ENCODE assay signal across 15 cellular contexts in the genomic region with DNA sequence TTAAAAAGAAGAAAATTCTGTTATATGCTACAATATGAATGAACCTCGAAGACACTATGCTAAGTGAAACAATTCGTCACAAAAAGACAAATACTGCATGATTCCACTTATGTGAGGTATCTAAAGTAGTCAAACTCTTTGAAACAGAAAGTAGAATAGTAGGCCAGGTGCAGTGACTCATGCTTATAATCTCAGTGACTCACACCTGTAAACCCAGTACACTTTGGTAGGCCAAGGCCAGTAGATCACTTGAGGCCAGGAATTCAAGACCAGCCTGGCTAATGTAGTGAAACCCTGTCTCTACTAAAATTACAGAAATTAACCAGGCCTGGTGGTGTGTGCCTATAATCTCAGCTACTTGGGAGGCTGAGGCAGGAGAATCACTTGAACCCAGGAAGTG. TPM values are rescaled to one million over a fixed set of nuclear protein-coding genes. Genes with fewer than 3 reads are reported as not detected.
DNase-seq lines count a peak whose midpoint lies in the region; ATAC-seq and TF ChIP-seq lines count a peak whose summit lies in the region.
"Had no signal": no experiment of that assay in that cellular context is flagged by ENCODE, and none has a peak within 500 bp of the region (broad histone marks: within the 10 kb centered on the region; RNA-seq: fewer than 3 reads in every experiment).

No MANE protein-coding gene starts in this region.

- no peak for TF ChIP-seq POLR2A in breast epithelium (IDR thresholded peaks at IDR 0.05)

- peaks cover 11% of the 10 kb centered on the region for H3K27me3 Mint-ChIP-seq in MCF 10A (ENCODE audit: insufficient read depth, unreplicated experiment)
- peaks cover 30% of the 10 kb centered on the region in 2 donors for H3K27me3 Mint-ChIP-seq in CD4-positive, alpha-beta memory T cell

- no peaks in the 10 kb centered on the region for H3K36me3 Mint-ChIP-seq in MCF 10A (ENCODE audit: insufficient read depth, unreplicated experiment)
- H3K36me3 Mint-ChIP-seq in stimulated activated effector memory CD8-positive, alpha-beta T cell treated with anti-CD3 and anti-CD28 coated beads, Interleukin-12 subunit alpha, Interleukin-12 subunit beta, amount 100 ng/mL, for 72 hours, result no peaks in the 10 kb centered on the region
- H3K36me3 Mint-ChIP-seq in CD4-positive, alpha-beta memory T cell, result no peaks in the 10 kb centered on the region

- POLR2A ChIA-PET in MCF 10A (lab: Yijun Ruan, JAX), result interaction anchor here (0.8 kb wide), 1 partner anchor 68 kb away, joined by 4 read pairs; no protein-coding TSS in a partner anchor
- POLR2A ChIA-PET in CD4-positive, alpha-beta memory T cell (lab: Charles Lee; ENCODE audit: partially characterized antibody), result no interaction called here

- H3K9me3 Mint-ChIP-seq in MCF 10A (ENCODE audit: unreplicated experiment), result peaks cover 8% of the 10 kb centered on the region
- H3K9me3 Mint-ChIP-seq in stimulated activated effector memory CD8-positive, alpha-beta T cell treated with anti-CD3 and anti-CD28 coated beads, Interleukin-12 subunit alpha, Interleukin-12 subunit beta, amount 100 ng/mL, for 72 hours, result no peaks in the 10 kb centered on the region
- H3K9me3 Mint-ChIP-seq in CD4-positive, alpha-beta memory T cell, result peaks cover 0 to 5% (median 3%) of the 10 kb centered on the region in 8 donors
- H3K9me3 Mint-ChIP-seq: T-helper 1 cell treated with Interleukin-12 subunit alpha and Interleukin-12 subunit beta and Interleukin-4 antibody, amounts not matched to agents 30 μg/mL and 1 μg/mL, for 36 hours had no signal

- no peak overlapping the region for H3K4me3 Mint-ChIP-seq in MCF 10A (ENCODE audit: unreplicated experiment)
- H3K4me3 Mint-ChIP-seq in stimulated activated effector memory CD8-positive, alpha-beta T cell treated with anti-CD3 and anti-CD28 coated beads, Interleukin-12 subunit alpha, Interleukin-12 subunit beta, amount 100 ng/mL, for 72 hours, result no peak overlapping the region
- no peak overlapping the region for H3K4me3 Mint-ChIP-seq in CD4-positive, alpha-beta memory T cell
- H3K4me3 Mint-ChIP-seq: effector memory CD8-positive, alpha-beta T cell; T-helper 1 cell treated with Interleukin-12 subunit alpha and Interleukin-12 subunit beta and Interleukin-4 antibody, amounts not matched to agents 30 μg/mL and 1 μg/mL, for 36 hours had no signal

- peak; percentile 88 for ATAC-seq in stimulated activated effector memory CD8-positive, alpha-beta T cell treated with anti-CD3 and anti-CD28 coated beads, Interleukin-12 subunit alpha, Interleukin-12 subunit beta, amount 100 ng/mL, for 72 hours
- ATAC-seq in GM18861 (IDR thresholded peaks at IDR 0.05; ENCODE audit: unreplicated experiment), result no peak
- ATAC-seq: effector memory CD8-positive, alpha-beta T cell; gastrocnemius medialis had no signal

- no peak overlapping the region for H3K27ac ChIP-seq in breast epithelium
- H3K27ac ChIP-seq in CD4-positive, alpha-beta memory T cell (ENCODE audit: low read depth, low read length), result no peak overlapping the region
- H3K27ac ChIP-seq: gastrocnemius medialis, upper lobe of left lung had no signal

- no peak overlapping the region for H3K4me3 ChIP-seq in breast epithelium
- H3K4me3 ChIP-seq in epithelial cell of proximal tubule (ENCODE audit: low read depth, low read length), result no peak overlapping the region
- H3K4me3 ChIP-seq in CD4-positive, alpha-beta memory T cell (ENCODE audit: low read length in 2 of 2), result no peak overlapping the region
- H3K4me3 ChIP-seq: gastrocnemius medialis, upper lobe of left lung had no signal

- intact Hi-C loops in MCF 10A (cut with micrococcal nuclease) (no loop called here), breast epithelium (cut with DNase I; ENCODE audit: low total_unique reads) (no loop called here)
- intact Hi-C loops in CD4-positive, alpha-beta memory T cell (cut with micrococcal nuclease), result no loop called here

- no TSS peak for BruUV-seq in MCF 10A (replicated peaks; lab: Mats Ljungman, UMichigan)

- CTCF ChIA-PET in MCF 10A (lab: Yijun Ruan, JAX), result no interaction called here
- CTCF ChIA-PET in CD4-positive, alpha-beta memory T cell (lab: Charles Lee; ENCODE audit: partially characterized antibody), result no interaction called here

- no peaks in the 10 kb centered on the region for H3K36me3 ChIP-seq in breast epithelium
- H3K36me3 ChIP-seq in CD4-positive, alpha-beta memory T cell (ENCODE audit: insufficient read depth, low read length), result no peaks in the 10 kb centered on the region
- H3K36me3 ChIP-seq: gastrocnemius medialis, upper lobe of left lung had no signal

- peaks cover 0 to 19% of the 10 kb centered on the region in 2 donors for H3K27me3 ChIP-seq in breast epithelium
- H3K27me3 ChIP-seq in CD4-positive, alpha-beta memory T cell (ENCODE audit: insufficient read depth, low read length), result peaks cover 6% of the 10 kb centered on the region

- no peaks in the 10 kb centered on the region for H3K4me1 ChIP-seq in breast epithelium
- H3K4me1 ChIP-seq in CD4-positive, alpha-beta memory T cell (ENCODE audit: insufficient read depth, low read length), result no peaks in the 10 kb centered on the region
- H3K4me1 ChIP-seq: gastrocnemius medialis, upper lobe of left lung had no signal

- H3K27ac Mint-ChIP-seq in MCF 10A (ENCODE audit: low read depth, unreplicated experiment), result peak overlapping the region; percentile 40
- H3K27ac Mint-ChIP-seq in stimulated activated effector memory CD8-positive, alpha-beta T cell treated with anti-CD3 and anti-CD28 coated beads, Interleukin-12 subunit alpha, Interleukin-12 subunit beta, amount 100 ng/mL, for 72 hours, result no peak overlapping the region
- H3K27ac Mint-ChIP-seq in CD4-positive, alpha-beta memory T cell, result no peak overlapping the region
- H3K27ac Mint-ChIP-seq: effector memory CD8-positive, alpha-beta T cell; T-helper 1 cell treated with Interleukin-12 subunit alpha and Interleukin-12 subunit beta and Interleukin-4 antibody, amounts not matched to agents 30 μg/mL and 1 μg/mL, for 36 hours had no signal

- H3K9me3 ChIP-seq in breast epithelium, result no peaks in the 10 kb centered on the region
- no peaks in the 10 kb centered on the region for H3K9me3 ChIP-seq in CD4-positive, alpha-beta memory T cell (ENCODE audit: control insufficient read depth in 1 of 2, low read length in 2 of 2)
- H3K9me3 ChIP-seq: gastrocnemius medialis, upper lobe of left lung had no signal

- DNase-seq in MCF 10A (ENCODE audit: unreplicated experiment), result peak; percentile 84
- no peak for DNase-seq in breast epithelium (ENCODE audit: low spot score in 2 of 2)
- DNase-seq in NCI-H774 (lab: John Stamatoyannopoulos, UW), result peak; percentile 14
- peak; percentile 15 for DNase-seq in epithelial cell of proximal tubule (ENCODE audit: low read depth)
- no peak for DNase-seq in stimulated activated effector memory CD8-positive, alpha-beta T cell treated with anti-CD3 and anti-CD28 coated beads, Interleukin-12 subunit alpha, Interleukin-12 subunit beta, amount 100 ng/mL, for 72 hours (ENCODE audit: low spot score in 2 of 2)
- DNase-seq in NCI-H510A (lab: John Stamatoyannopoulos, UW), result no peak
- DNase-seq in CD4-positive, alpha-beta memory T cell, result no peak
- DNase-seq: DMS79; effector memory CD8-positive, alpha-beta T cell; gastrocnemius medialis; kidney; NCI-H1092; upper lobe of left lung had no signal

- TF ChIP-seq CTCF in MCF 10A (IDR thresholded peaks at IDR 0.05; ENCODE audit: unreplicated experiment), result no peak
- no peak for TF ChIP-seq CTCF in breast epithelium (IDR thresholded peaks at IDR 0.05)
- no peak for TF ChIP-seq CTCF in epithelial cell of proximal tubule (conservative IDR thresholded peaks at IDR 0.05; ENCODE audit: low read depth, low read length)

- H3K4me1 Mint-ChIP-seq in MCF 10A (ENCODE audit: insufficient read depth, unreplicated experiment), result peaks cover 15% of the 10 kb centered on the region
- H3K4me1 Mint-ChIP-seq in stimulated activated effector memory CD8-positive, alpha-beta T cell treated with anti-CD3 and anti-CD28 coated beads, Interleukin-12 subunit alpha, Interleukin-12 subunit beta, amount 100 ng/mL, for 72 hours, result no peaks in the 10 kb centered on the region
- H3K4me1 Mint-ChIP-seq in CD4-positive, alpha-beta memory T cell, result no peaks in the 10 kb centered on the region

RNA-seq across cellular contexts. Expression of a gene that starts 25.7 kb away (rescaled TPM):
- total RNA-seq in MCF 10A (2022) (0.74 and 1.0 TPM in 2 replicates), breast epithelium (1 to 10 TPM in 1 of 3 donors, under 1 TPM in 1, not detected in 1; 0.73 to 2.6 TPM), epithelial cell of proximal tubule (under 0.01 and 0.17 TPM in 2 replicates)
- under 1 TPM in 1 of 2 experiments, not detected in 1; 0.36 TPM for total RNA-seq in CD4-positive, alpha-beta memory T cell
- polyA plus RNA-seq in CD4-positive, alpha-beta memory T cell, result not detected

RNA-seq across cellular contexts. Expression of a gene that starts 46.9 kb away (rescaled TPM):
- total RNA-seq in MCF 10A (2022) (17.3 and 21.8 TPM in 2 replicates), breast epithelium (1 to 10 TPM in 2 of 3 donors, under 1 TPM in 1; 0.15 to 1.4 (median 1.3) TPM), epithelial cell of proximal tubule (42.2 and 60.0 TPM in 2 replicates)
- 1 to 10 TPM in 1 of 2 experiments, under 1 TPM in 1; 0.61 to 1.3 TPM for total RNA-seq in CD4-positive, alpha-beta memory T cell
- polyA plus RNA-seq in CD4-positive, alpha-beta memory T cell, result 1 to 10 TPM; 1.2 to 2.7 TPM

RNA-seq across cellular contexts. Expression of a gene that starts 54.4 kb away (rescaled TPM):
- total RNA-seq in MCF 10A (2022), result 11.6 and 12.3 TPM in 2 replicates
- 1 to 10 TPM in 2 of 3 donors, under 1 TPM in 1; 0.64 to 3.7 (median 2.9) TPM for total RNA-seq in breast epithelium
- 0.46 and 0.72 TPM in 2 replicates for total RNA-seq in epithelial cell of proximal tubule
- 1 to 10 TPM; 1.9 to 2.3 TPM for total RNA-seq in CD4-positive, alpha-beta memory T cell
- 1 to 10 TPM in 1 of 2 donors, under 1 TPM in 1; 0.58 to 1.3 TPM for polyA plus RNA-seq in CD4-positive, alpha-beta memory T cell

Comparison
In these comparisons a context has a peak if more than half of its experiments do, and no peak if none do; other contexts are left out.
1. DNase-seq: peak in MCF 10A (single experiment), NCI-H774 (single experiment) and epithelial cell of proximal tubule (single experiment); none in breast epithelium (0 of 2), stimulated activated effector memory CD8-positive, alpha-beta T cell treated with anti-CD3 and anti-CD28 coated beads, Interleukin-12 subunit alpha, Interleukin-12 subunit beta, amount 100 ng/mL, for 72 hours (0 of 2), NCI-H510A (single experiment) and CD4-positive, alpha-beta memory T cell (0 of 5).